In the genomic region with DNA sequence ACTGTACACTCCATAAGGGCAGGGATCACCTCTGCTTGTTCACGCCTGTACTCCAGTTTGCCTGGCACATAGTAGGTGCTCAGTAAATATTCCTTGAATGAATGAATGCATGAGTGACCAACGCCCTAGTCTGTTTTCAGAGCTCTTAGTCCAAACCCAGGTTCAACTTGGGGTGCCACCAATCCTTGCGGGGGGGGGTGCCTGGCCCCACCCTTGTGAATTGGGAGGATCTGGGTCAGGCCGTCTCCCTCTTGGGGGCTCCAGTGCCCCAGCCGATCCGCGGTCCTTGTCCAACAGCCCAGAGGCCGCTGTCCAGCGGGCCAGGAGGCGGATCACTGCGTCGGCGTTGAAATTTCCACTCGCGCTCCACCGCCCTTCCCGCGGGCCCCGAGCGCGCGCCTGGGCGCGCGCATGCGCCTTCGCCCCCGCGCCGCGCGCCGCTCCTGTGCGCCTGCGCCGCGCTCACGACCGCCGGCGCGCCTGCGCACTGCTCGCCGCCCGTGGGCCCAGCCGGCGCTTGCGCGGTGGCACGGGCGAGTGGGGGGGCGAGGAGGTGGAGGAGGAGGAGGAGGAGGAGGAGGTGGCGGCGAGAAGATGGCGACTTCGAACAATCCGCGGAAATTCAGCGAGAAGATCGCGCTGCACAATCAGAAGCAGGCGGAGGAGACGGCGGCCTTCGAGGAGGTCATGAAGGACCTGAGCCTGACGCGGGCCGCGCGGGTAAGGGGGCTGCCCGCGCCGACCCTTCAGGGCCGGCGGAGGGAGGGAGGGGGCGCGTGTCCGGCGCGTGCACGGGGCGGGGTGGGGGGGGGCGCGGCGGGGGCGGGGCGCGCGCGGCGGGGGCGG, we compare ENCODE assay signal across 1 cellular context.
TF ChIP-seq lines count a peak whose summit lies in the region.

A gene with protein sequence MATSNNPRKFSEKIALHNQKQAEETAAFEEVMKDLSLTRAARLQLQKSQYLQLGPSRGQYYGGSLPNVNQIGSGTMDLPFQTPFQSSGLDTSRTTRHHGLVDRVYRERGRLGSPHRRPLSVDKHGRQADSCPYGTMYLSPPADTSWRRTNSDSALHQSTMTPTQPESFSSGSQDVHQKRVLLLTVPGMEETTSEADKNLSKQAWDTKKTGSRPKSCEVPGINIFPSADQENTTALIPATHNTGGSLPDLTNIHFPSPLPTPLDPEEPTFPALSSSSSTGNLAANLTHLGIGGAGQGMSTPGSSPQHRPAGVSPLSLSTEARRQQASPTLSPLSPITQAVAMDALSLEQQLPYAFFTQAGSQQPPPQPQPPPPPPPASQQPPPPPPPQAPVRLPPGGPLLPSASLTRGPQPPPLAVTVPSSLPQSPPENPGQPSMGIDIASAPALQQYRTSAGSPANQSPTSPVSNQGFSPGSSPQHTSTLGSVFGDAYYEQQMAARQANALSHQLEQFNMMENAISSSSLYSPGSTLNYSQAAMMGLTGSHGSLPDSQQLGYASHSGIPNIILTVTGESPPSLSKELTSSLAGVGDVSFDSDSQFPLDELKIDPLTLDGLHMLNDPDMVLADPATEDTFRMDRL (plus strand): TSS at position 572 of the 846 bp plus-strand sequence. CDS start 23 bp downstream, at position 595.

TF ChIP-seq in GM12878, 131 proteins besides CTCF, POLR2A, EP300 and RAD21 (continued from another document and continues in another):
- TF ChIP-seq, protein P1, sequence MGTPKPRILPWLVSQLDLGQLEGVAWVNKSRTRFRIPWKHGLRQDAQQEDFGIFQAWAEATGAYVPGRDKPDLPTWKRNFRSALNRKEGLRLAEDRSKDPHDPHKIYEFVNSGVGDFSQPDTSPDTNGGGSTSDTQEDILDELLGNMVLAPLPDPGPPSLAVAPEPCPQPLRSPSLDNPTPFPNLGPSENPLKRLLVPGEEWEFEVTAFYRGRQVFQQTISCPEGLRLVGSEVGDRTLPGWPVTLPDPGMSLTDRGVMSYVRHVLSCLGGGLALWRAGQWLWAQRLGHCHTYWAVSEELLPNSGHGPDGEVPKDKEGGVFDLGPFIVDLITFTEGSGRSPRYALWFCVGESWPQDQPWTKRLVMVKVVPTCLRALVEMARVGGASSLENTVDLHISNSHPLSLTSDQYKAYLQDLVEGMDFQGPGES (IDR thresholded peaks at IDR 0.05), result no peak
- peak; percentile 82; the same call in 1 of the 2 replicates for TF ChIP-seq TAF1 (IDR thresholded peaks at IDR 0.05; ENCODE audit: borderline replicate concordance, low read depth, low read length)
- peak; percentile 48; the same call in 1 of the 2 replicates for TF ChIP-seq NFXL1 (IDR thresholded peaks at IDR 0.05; ENCODE audit: borderline replicate concordance)
- TF ChIP-seq ZNF207 (IDR thresholded peaks at IDR 0.05; ENCODE audit: borderline replicate concordance), result peak; percentile 49; the same call in 1 of the 2 replicates
- TF ChIP-seq IKZF1 (conservative IDR thresholded peaks at IDR 0.05), result peak; percentile 100
- TF ChIP-seq BHLHE40 (IDR thresholded peaks at IDR 0.05; ENCODE audit: borderline replicate concordance in 1 of 2, low read depth in 2 of 2, low read length in 1 of 2), result peak; percentile 55 to 86; a peak in 3 of 4 replicates
- TF ChIP-seq RELA (IDR thresholded peaks at IDR 0.05; ENCODE audit: borderline replicate concordance, partially characterized antibody), result no peak
- TF ChIP-seq DPF2 (IDR thresholded peaks at IDR 0.05), result peak; percentile 91
- TF ChIP-seq, protein P2, sequence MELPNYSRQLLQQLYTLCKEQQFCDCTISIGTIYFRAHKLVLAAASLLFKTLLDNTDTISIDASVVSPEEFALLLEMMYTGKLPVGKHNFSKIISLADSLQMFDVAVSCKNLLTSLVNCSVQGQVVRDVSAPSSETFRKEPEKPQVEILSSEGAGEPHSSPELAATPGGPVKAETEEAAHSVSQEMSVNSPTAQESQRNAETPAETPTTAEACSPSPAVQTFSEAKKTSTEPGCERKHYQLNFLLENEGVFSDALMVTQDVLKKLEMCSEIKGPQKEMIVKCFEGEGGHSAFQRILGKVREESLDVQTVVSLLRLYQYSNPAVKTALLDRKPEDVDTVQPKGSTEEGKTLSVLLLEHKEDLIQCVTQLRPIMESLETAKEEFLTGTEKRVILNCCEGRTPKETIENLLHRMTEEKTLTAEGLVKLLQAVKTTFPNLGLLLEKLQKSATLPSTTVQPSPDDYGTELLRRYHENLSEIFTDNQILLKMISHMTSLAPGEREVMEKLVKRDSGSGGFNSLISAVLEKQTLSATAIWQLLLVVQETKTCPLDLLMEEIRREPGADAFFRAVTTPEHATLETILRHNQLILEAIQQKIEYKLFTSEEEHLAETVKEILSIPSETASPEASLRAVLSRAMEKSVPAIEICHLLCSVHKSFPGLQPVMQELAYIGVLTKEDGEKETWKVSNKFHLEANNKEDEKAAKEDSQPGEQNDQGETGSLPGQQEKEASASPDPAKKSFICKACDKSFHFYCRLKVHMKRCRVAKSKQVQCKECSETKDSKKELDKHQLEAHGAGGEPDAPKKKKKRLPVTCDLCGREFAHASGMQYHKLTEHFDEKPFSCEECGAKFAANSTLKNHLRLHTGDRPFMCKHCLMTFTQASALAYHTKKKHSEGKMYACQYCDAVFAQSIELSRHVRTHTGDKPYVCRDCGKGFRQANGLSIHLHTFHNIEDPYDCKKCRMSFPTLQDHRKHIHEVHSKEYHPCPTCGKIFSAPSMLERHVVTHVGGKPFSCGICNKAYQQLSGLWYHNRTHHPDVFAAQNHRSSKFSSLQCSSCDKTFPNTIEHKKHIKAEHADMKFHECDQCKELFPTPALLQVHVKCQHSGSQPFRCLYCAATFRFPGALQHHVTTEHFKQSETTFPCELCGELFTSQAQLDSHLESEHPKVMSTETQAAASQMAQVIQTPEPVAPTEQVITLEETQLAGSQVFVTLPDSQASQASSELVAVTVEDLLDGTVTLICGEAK (IDR thresholded peaks at IDR 0.05; ENCODE audit: borderline replicate concordance), result peak; percentile 26; the same call in 1 of the 2 replicates
- TF ChIP-seq EGR1 (IDR thresholded peaks at IDR 0.05; ENCODE audit: borderline replicate concordance in 1 of 2, low read depth in 2 of 2, low read length in 2 of 2), result peak in 1 of 2 experiments; percentile 87; a peak in 2 of 3 replicates
- TF ChIP-seq ZNF24 (IDR thresholded peaks at IDR 0.05), result peak; percentile 78
- peak; percentile 91 for TF ChIP-seq YY1 (IDR thresholded peaks at IDR 0.05; ENCODE audit: low read depth, low read length)
- TF ChIP-seq POLR2AphosphoS5 (IDR thresholded peaks at IDR 0.05; ENCODE audit: low read length), result peak; percentile 76
- TF ChIP-seq, protein P3, sequence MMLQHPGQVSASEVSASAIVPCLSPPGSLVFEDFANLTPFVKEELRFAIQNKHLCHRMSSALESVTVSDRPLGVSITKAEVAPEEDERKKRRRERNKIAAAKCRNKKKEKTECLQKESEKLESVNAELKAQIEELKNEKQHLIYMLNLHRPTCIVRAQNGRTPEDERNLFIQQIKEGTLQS (IDR thresholded peaks at IDR 0.05; ENCODE audit: borderline replicate concordance, extremely low read depth, low read depth, low read length), result 0 out of 2 replicates have a peak, but pooled peaks have one; percentile 14
- TF ChIP-seq BACH1 (IDR thresholded peaks at IDR 0.05; ENCODE audit: borderline replicate concordance), result peak; percentile 48; the same call in 1 of the 2 replicates
- TF ChIP-seq, protein P4, sequence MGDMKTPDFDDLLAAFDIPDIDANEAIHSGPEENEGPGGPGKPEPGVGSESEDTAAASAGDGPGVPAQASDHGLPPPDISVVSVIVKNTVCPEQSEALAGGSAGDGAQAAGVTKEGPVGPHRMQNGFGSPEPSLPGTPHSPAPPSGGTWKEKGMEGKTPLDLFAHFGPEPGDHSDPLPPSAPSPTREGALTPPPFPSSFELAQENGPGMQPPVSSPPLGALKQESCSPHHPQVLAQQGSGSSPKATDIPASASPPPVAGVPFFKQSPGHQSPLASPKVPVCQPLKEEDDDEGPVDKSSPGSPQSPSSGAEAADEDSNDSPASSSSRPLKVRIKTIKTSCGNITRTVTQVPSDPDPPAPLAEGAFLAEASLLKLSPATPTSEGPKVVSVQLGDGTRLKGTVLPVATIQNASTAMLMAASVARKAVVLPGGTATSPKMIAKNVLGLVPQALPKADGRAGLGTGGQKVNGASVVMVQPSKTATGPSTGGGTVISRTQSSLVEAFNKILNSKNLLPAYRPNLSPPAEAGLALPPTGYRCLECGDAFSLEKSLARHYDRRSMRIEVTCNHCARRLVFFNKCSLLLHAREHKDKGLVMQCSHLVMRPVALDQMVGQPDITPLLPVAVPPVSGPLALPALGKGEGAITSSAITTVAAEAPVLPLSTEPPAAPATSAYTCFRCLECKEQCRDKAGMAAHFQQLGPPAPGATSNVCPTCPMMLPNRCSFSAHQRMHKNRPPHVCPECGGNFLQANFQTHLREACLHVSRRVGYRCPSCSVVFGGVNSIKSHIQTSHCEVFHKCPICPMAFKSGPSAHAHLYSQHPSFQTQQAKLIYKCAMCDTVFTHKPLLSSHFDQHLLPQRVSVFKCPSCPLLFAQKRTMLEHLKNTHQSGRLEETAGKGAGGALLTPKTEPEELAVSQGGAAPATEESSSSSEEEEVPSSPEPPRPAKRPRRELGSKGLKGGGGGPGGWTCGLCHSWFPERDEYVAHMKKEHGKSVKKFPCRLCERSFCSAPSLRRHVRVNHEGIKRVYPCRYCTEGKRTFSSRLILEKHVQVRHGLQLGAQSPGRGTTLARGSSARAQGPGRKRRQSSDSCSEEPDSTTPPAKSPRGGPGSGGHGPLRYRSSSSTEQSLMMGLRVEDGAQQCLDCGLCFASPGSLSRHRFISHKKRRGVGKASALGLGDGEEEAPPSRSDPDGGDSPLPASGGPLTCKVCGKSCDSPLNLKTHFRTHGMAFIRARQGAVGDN (IDR thresholded peaks at IDR 0.05), result peak; percentile 70
- 0 out of 2 replicates have a peak, but pooled peaks have one; percentile 25 for TF ChIP-seq NR2C1 (IDR thresholded peaks at IDR 0.05)
- no peak for TF ChIP-seq SUPT20H (IDR thresholded peaks at IDR 0.05; ENCODE audit: borderline replicate concordance, control insufficient read depth, low read depth, low read length)
- peak; percentile 95 for TF ChIP-seq NRF1 (conservative IDR thresholded peaks at IDR 0.05; ENCODE audit: low read depth, low read length)
- TF ChIP-seq, protein P5, sequence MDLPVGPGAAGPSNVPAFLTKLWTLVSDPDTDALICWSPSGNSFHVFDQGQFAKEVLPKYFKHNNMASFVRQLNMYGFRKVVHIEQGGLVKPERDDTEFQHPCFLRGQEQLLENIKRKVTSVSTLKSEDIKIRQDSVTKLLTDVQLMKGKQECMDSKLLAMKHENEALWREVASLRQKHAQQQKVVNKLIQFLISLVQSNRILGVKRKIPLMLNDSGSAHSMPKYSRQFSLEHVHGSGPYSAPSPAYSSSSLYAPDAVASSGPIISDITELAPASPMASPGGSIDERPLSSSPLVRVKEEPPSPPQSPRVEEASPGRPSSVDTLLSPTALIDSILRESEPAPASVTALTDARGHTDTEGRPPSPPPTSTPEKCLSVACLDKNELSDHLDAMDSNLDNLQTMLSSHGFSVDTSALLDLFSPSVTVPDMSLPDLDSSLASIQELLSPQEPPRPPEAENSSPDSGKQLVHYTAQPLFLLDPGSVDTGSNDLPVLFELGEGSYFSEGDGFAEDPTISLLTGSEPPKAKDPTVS (IDR thresholded peaks at IDR 0.05; ENCODE audit: low read depth, low read length), result no peak
- TF ChIP-seq, protein P6, sequence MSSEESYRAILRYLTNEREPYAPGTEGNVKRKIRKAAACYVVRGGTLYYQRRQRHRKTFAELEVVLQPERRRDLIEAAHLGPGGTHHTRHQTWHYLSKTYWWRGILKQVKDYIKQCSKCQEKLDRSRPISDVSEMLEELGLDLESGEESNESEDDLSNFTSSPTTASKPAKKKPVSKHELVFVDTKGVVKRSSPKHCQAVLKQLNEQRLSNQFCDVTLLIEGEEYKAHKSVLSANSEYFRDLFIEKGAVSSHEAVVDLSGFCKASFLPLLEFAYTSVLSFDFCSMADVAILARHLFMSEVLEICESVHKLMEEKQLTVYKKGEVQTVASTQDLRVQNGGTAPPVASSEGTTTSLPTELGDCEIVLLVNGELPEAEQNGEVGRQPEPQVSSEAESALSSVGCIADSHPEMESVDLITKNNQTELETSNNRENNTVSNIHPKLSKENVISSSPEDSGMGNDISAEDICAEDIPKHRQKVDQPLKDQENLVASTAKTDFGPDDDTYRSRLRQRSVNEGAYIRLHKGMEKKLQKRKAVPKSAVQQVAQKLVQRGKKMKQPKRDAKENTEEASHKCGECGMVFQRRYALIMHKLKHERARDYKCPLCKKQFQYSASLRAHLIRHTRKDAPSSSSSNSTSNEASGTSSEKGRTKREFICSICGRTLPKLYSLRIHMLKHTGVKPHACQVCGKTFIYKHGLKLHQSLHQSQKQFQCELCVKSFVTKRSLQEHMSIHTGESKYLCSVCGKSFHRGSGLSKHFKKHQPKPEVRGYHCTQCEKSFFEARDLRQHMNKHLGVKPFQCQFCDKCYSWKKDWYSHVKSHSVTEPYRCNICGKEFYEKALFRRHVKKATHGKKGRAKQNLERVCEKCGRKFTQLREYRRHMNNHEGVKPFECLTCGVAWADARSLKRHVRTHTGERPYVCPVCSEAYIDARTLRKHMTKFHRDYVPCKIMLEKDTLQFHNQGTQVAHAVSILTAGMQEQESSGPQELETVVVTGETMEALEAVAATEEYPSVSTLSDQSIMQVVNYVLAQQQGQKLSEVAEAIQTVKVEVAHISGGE (CRISPR knock-in tag; IDR thresholded peaks at IDR 0.05), result no peak
- TF ChIP-seq GATAD2B (conservative IDR thresholded peaks at IDR 0.05; ENCODE audit: low read depth), result peak; percentile 74; the same call in 1 of the 2 replicates
- no peak for TF ChIP-seq ZNF274 (IDR thresholded peaks at IDR 0.05; ENCODE audit: insufficient read depth, insufficient read length)
- TF ChIP-seq, protein P7, sequence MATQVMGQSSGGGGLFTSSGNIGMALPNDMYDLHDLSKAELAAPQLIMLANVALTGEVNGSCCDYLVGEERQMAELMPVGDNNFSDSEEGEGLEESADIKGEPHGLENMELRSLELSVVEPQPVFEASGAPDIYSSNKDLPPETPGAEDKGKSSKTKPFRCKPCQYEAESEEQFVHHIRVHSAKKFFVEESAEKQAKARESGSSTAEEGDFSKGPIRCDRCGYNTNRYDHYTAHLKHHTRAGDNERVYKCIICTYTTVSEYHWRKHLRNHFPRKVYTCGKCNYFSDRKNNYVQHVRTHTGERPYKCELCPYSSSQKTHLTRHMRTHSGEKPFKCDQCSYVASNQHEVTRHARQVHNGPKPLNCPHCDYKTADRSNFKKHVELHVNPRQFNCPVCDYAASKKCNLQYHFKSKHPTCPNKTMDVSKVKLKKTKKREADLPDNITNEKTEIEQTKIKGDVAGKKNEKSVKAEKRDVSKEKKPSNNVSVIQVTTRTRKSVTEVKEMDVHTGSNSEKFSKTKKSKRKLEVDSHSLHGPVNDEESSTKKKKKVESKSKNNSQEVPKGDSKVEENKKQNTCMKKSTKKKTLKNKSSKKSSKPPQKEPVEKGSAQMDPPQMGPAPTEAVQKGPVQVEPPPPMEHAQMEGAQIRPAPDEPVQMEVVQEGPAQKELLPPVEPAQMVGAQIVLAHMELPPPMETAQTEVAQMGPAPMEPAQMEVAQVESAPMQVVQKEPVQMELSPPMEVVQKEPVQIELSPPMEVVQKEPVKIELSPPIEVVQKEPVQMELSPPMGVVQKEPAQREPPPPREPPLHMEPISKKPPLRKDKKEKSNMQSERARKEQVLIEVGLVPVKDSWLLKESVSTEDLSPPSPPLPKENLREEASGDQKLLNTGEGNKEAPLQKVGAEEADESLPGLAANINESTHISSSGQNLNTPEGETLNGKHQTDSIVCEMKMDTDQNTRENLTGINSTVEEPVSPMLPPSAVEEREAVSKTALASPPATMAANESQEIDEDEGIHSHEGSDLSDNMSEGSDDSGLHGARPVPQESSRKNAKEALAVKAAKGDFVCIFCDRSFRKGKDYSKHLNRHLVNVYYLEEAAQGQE (IDR thresholded peaks at IDR 0.05; ENCODE audit: low read depth, low read length), result peak; percentile 77
